Comparison of ENCODE assay signal across 10 cellular contexts in genomic region chr13:49869514-49869913, GRCh38.
DNase-seq lines count a peak whose midpoint lies in the region; ATAC-seq, FAIRE-seq and TF ChIP-seq lines count a peak whose summit lies in the region.
"Had no signal": no experiment of that assay in that cellular context is flagged by ENCODE, and none has a peak within 500 bp of the region (broad histone marks: within the 10 kb centered on the region; RNA-seq: fewer than 3 reads in every experiment).

No MANE protein-coding gene starts in this region.

- peak overlapping the region; percentile 50 for H3K4me2 ChIP-seq in HepG2 (ENCODE audit: low read depth, low read length)

- H3K27ac ChIP-seq in HepG2 (ENCODE audit: extremely low read length, insufficient read depth, low read length), result no peak overlapping the region

- CTCF ChIA-PET in HepG2 (lab: Yijun Ruan, JAX; ENCODE audit: low intra/inter-chr PET ratio, low total read pairs), result no interaction called here

- no peak overlapping the region for H3K4me3 ChIP-seq in HepG2 (replicated peaks in 1 of 3; ENCODE audit: insufficient read depth in 1 of 3, low read depth in 2 of 3, low read length in 3 of 3)

- FAIRE-seq in HepG2 (lab: Jason Lieb, UNC) (peak; percentile 86), urothelium cell line (lab: Jason Lieb, UNC) (no peak)

- H3K27me3 ChIP-seq in HepG2 (ENCODE audit: control insufficient read depth in 1 of 2, insufficient read depth in 2 of 2, low read length in 2 of 2), result no peaks in the 10 kb centered on the region

- no peak overlapping the region for H3K9ac ChIP-seq in HepG2 (ENCODE audit: insufficient read depth, low read depth, low read length)

- DNase-seq in Daoy (ENCODE audit: low read depth) (peak; percentile 11), KBM-7 (peak; percentile 40), astrocyte of the hippocampus (ENCODE audit: low read depth, low spot score) (peak; percentile 16), HepG2 (ENCODE audit: low spot score) (peak; percentile 53), cortex of kidney (lab: John Stamatoyannopoulos, UW) (no peak), urothelium cell line (ENCODE audit: low spot score) (no peak)
- no peak for DNase-seq in stimulated activated CD8-positive, alpha-beta memory T cell treated with anti-CD3 and anti-CD28 coated beads, Interleukin-4, amount 100 ng/mL, for 48 hours
- DNase-seq: activated CD4-positive, alpha-beta memory T cell treated with anti-CD3 and anti-CD28 coated beads, Interleukin-2, amount 10 ng/mL, durations not matched to agents 7 days and 5 days; naive thymus-derived CD8-positive, alpha-beta T cell had no signal

- intact Hi-C loops in HepG2 (cut with micrococcal nuclease; ENCODE audit: unreplicated experiment), result loop anchor here (2.0 kb wide), 2 partner anchors 103 to 931 kb away; no protein-coding TSS in a partner anchor

- in situ Hi-C loops in KBM-7 (cut with MboI; ENCODE audit: low pct_unique_long_range_greater_than_20kb, low sequenced_read_pairs) (no loop called here), HepG2 (cut with HindIII; ENCODE audit: extremely low pct_ligation_motif_present, low pct_unique_long_range_greater_than_20kb) (no loop called here)

- TF ChIP-seq EP300 in HepG2 (IDR thresholded peaks at IDR 0.05; ENCODE audit: low read depth in 2 of 2, low read length in 2 of 2), result no peak
- TF ChIP-seq EP300 in HepG2 (CRISPR knock-in tag; IDR thresholded peaks at IDR 0.05; ENCODE audit: borderline replicate concordance), result no peak

- POLR2A ChIA-PET in HepG2 (lab: Yijun Ruan, JAX), result interaction anchor here (0.9 to 1.6 kb wide), 4 partner anchors 9 to 127 kb away, joined by 3 read pairs; partner anchors contain the start of genes SPRYD7 and TRIM13

- ATAC-seq in HepG2 (peak; percentile 94), GM21367 (IDR thresholded peaks at IDR 0.05; ENCODE audit: unreplicated experiment) (no peak)
- ATAC-seq: naive thymus-derived CD8-positive, alpha-beta T cell had no signal

- peak; percentile 57 for TF ChIP-seq CTCF in HepG2 (CRISPR knock-in tag; IDR thresholded peaks at IDR 0.05)

- H4K20me1 ChIP-seq in HepG2 (ENCODE audit: insufficient read depth, low read length), result no peaks in the 10 kb centered on the region

- no peaks in the 10 kb centered on the region; the same call in 1 of the 2 replicates for H3K4me1 ChIP-seq in HepG2 (ENCODE audit: insufficient read depth, low read length)

- H3K9me3 ChIP-seq in HepG2 (ENCODE audit: low read length), result peaks cover 13% of the 10 kb centered on the region

- peak; percentile 43; the same call in 1 of the 2 replicates for TF ChIP-seq RAD21 in HepG2 (CRISPR knock-in tag; IDR thresholded peaks at IDR 0.05)

- H3K36me3 ChIP-seq in HepG2 (replicated peaks in 1 of 2; ENCODE audit: control insufficient read depth in 1 of 2, insufficient read depth in 2 of 2, low read length in 2 of 2), result no peaks in the 10 kb centered on the region

- 22% methylated on average over 2 of the region's 3 CpGs for WGBS in HepG2 (ENCODE audit: low lambda C conversion rate)

- no peak for TF ChIP-seq POLR2A in HepG2 (IDR thresholded peaks at IDR 0.05; ENCODE audit: insufficient read depth in 1 of 2, low read depth in 2 of 2, low read length in 2 of 2)

- H3K79me2 ChIP-seq in HepG2 (ENCODE audit: insufficient read depth, low read length), result no peaks in the 10 kb centered on the region

- no TSS peak for BruUV-seq in HepG2 (replicated peaks; lab: Mats Ljungman, UMichigan)

- H2AFZ ChIP-seq in HepG2 (ENCODE audit: low read length), result no peak overlapping the region

TF ChIP-seq in HepG2, 621 proteins besides CTCF, POLR2A, EP300 and RAD21:
- TF ChIP-seq AGO2 (optimal IDR thresholded peaks at IDR 0.05; ENCODE audit: low read depth, low read length) (no peak), HOXA3 (CRISPR knock-in tag; IDR thresholded peaks at IDR 0.05) (no peak), MYPOP (CRISPR knock-in tag; IDR thresholded peaks at IDR 0.05) (no peak), BCL6 (CRISPR knock-in tag; IDR thresholded peaks at IDR 0.05) (peak; percentile 31; the same call in 1 of the 2 replicates), FOXA1 (IDR thresholded peaks at IDR 0.05) (no peak), FOXA1 (CRISPR knock-in tag; IDR thresholded peaks at IDR 0.05) (peak; percentile 41), ZNF7 (CRISPR knock-in tag; IDR thresholded peaks at IDR 0.05) (peak; percentile 60), FOXK2 (IDR thresholded peaks at IDR 0.05) (no peak), SMC3 (IDR thresholded peaks at IDR 0.05; ENCODE audit: low read length) (peak; percentile 52; the same call in 1 of the 2 replicates), FOXA3 (CRISPR knock-in tag; IDR thresholded peaks at IDR 0.05) (peak; percentile 34; the same call in 1 of the 2 replicates), HMGXB4 (CRISPR knock-in tag; IDR thresholded peaks at IDR 0.05; ENCODE audit: borderline replicate concordance in 1 of 2, low read depth in 1 of 2) (peak in 1 of 2 experiments; percentile 53; a peak in 1 of 4 replicates), ZMYM4 (CRISPR knock-in tag; IDR thresholded peaks at IDR 0.05) (0 out of 2 replicates have a peak, but pooled peaks have one; percentile 18), ZNF331 (CRISPR knock-in tag; IDR thresholded peaks at IDR 0.05) (peak; percentile 18; the same call in 1 of the 2 replicates), ZNF83 (CRISPR knock-in tag; IDR thresholded peaks at IDR 0.05; ENCODE audit: borderline replicate concordance) (no peak), STAG1 (CRISPR knock-in tag; IDR thresholded peaks at IDR 0.05) (peak; percentile 81), TEAD2 (CRISPR knock-in tag; IDR thresholded peaks at IDR 0.05) (no peak), POGK (CRISPR knock-in tag; conservative IDR thresholded peaks at IDR 0.05) (no peak), FLYWCH1 (CRISPR knock-in tag; IDR thresholded peaks at IDR 0.05) (no peak)
TF ChIP-seq in HepG2: peak in this region for 9.

Comparison
In these comparisons a context has a peak if more than half of its experiments do, and no peak if none do; other contexts are left out.
1. DNase-seq: peak in Daoy (single experiment), KBM-7 (single experiment), astrocyte of the hippocampus (single experiment) and HepG2 (single experiment); none in cortex of kidney (single experiment), urothelium cell line (single experiment) and stimulated activated CD8-positive, alpha-beta memory T cell treated with anti-CD3 and anti-CD28 coated beads, Interleukin-4, amount 100 ng/mL, for 48 hours (single experiment).